26 cellular contexts compared by ENCODE assay signal in genomic region chr2:78681386-78681785, GRCh38.
"Had no signal": no experiment of that assay in that cellular context is flagged by ENCODE, and none has a peak within 500 bp of the region (broad histone marks: within the 10 kb centered on the region; RNA-seq: fewer than 3 reads in every experiment).

No MANE protein-coding gene starts in this region.

- H3K9me3 ChIP-seq: adrenal gland, body of pancreas had no signal

- H3K27ac ChIP-seq: adrenal gland, body of pancreas, coronary artery, dorsolateral prefrontal cortex had no signal

- ATAC-seq: activated CD4-positive, alpha-beta T cell treated with anti-CD3 and anti-CD28 coated beads for 36 hours; activated CD8-positive, alpha-beta memory T cell treated with anti-CD3 and anti-CD28 coated beads, Interleukin-2, amount 10 ng/mL, durations not matched to agents 7 days and 5 days; activated CD8-positive, alpha-beta T cell treated with anti-CD3 and anti-CD28 coated beads, Interleukin-2, amount 10 ng/mL, durations not matched to agents 7 days and 5 days; body of pancreas; esophagus mucosa had no signal

- H3K4me3 ChIP-seq: adrenal gland, body of pancreas, coronary artery, dorsolateral prefrontal cortex had no signal

- H3K4me1 ChIP-seq: adrenal gland, body of pancreas had no signal

- H3K36me3 ChIP-seq: adrenal gland had no signal

- DNase-seq: activated CD4-positive, alpha-beta memory T cell treated with anti-CD3 and anti-CD28 coated beads for 36 hours; activated CD4-positive, alpha-beta T cell treated with anti-CD3 and anti-CD28 coated beads for 36 hours; activated CD4-positive, alpha-beta T cell treated with anti-CD3 and anti-CD28 coated beads, Interleukin-2, amount 10 ng/mL, durations not matched to agents 24 days and 14 days; activated CD4-positive, CD25-positive, alpha-beta regulatory T cell; activated CD4-positive, CD25-positive, alpha-beta regulatory T cell treated with anti-CD3 and anti-CD28 coated beads, Interleukin-2, amount 50 U/mL, for 72 hours; activated CD8-positive, alpha-beta memory T cell treated with anti-CD3 and anti-CD28 coated beads, Interleukin-2, amount 10 ng/mL, durations not matched to agents 7 days and 5 days; activated CD8-positive, alpha-beta memory T cell treated with anti-CD3 and anti-CD28 coated beads, Interleukin-2, amount 50 U/mL, for 4 hours; activated CD8-positive, alpha-beta T cell treated with anti-CD3 and anti-CD28 coated beads, Interleukin-2, amount 10 ng/mL, durations not matched to agents 7 days and 5 days; activated gamma-delta T cell treated with Interleukin-2 at 50 U/mL for 16 hours; activated naive CD4-positive, alpha-beta T cell treated with anti-CD3 and anti-CD28 coated beads, Interleukin-2, amount 50 U/mL, for 16 hours; activated naive CD4-positive, alpha-beta T cell treated with Interleukin-2 at 50 U/mL for 16 hours; activated T-cell treated with anti-CD3 and anti-CD28 coated beads, Interleukin-2, amount 50 U/mL, for 1 hour; activated T-cell treated with anti-CD3 and anti-CD28 coated beads, Interleukin-2, amount 50 U/mL, for 48 hours; adrenal gland; aorta; body of pancreas; central memory CD4-positive, alpha-beta T cell; cerebellar nuclear complex; effector memory CD4-positive, alpha-beta T cell; endodermal cell; foreskin fibroblast; T-helper 2 cell had no signal

- FAIRE-seq: frontal cortex had no signal

- H3K27me3 ChIP-seq: adrenal gland, body of pancreas, dorsolateral prefrontal cortex had no signal
